ENCODE assay signal across 8 cellular contexts in the genomic region with DNA sequence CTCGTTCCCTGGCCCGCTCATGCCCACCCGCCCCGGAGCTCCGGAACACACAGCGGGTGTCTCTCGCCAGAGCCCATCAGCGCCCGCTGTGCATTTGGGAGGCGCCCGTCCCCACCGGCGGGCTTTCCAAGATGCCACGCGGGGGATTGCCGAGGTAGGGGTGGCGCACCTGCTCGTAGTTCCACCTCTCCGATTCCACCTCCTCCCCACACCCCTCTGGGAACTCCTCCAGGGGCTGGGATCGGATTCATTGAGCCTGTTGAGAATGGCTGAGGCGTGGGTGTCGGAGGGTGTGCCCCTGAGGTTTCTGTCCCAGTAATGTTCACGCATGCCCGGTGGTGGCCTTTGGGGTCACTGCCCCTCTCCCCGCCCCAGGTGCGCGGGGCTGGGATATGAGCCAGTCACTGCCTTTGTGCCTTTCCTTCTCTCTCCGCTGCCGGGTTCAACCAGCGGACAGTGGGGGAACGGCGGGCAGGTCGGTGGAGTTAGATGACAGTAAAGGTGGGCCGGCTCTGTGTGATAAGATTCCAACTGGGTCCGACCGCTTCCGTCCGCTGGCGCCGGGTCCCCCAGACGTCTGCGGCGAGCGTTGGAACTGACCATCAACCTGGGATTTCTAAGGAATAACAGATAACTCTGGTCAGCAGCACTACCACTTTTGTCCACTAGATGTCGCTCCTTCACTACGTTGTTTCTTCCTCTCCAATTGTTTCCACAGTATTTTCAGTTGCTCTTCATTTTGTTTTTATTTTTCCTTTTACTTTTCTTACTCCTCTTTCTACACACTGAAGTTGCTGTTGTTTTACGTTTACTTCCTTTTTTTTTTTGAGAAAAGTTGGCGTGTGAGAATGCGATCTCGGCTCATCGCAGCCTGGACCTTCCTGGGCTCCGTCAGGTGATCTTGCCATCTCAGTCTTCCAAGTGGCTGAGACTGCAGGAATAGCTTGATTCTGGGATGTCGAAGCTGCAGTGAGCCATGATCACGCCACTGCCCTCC.
DNase-seq lines count a peak whose midpoint lies in the region; ATAC-seq, FAIRE-seq and TF ChIP-seq lines count a peak whose summit lies in the region.

No MANE protein-coding gene starts in this region.

- intact Hi-C loops in pancreas (cut with DNase I): no loop called here

- peaks cover 2% of the 10 kb centered on the region for H3K27me3 Mint-ChIP-seq in glutamatergic neuron (ENCODE audit: unreplicated experiment)

- H3K27me3 ChIP-seq in SJCRH30 (peaks cover 9% of the 10 kb centered on the region; the same call in 1 of the 2 replicates), pancreas (no peaks in the 10 kb centered on the region), upper lobe of left lung (peaks cover 0 to 5% (median 0%) of the 10 kb centered on the region in 4 donors)

- TF ChIP-seq EP300 in upper lobe of left lung (IDR thresholded peaks at IDR 0.05): no peak

- peak; percentile 51 for FAIRE-seq in pancreas (lab: Jason Lieb, UNC)

- WGBS in pancreas, 2 donors: 3 to 4% methylated on average over 54 of the region's 54 CpGs
- 4 to 11% methylated on average over 26 to 51 of the region's 54 CpGs for WGBS in upper lobe of left lung, 2 donors

- ATAC-seq in GM19455 (IDR thresholded peaks at IDR 0.05; ENCODE audit: unreplicated experiment) (peak; percentile 69), pancreas (peak; percentile 81 to 94 (median 92)), upper lobe of left lung (ENCODE audit: low FRiP score in 2 of 2) (peak; percentile 81 to 93)
- peak; percentile 60 to 69 for ATAC-seq in activated naive CD4-positive, alpha-beta T cell treated with anti-CD3 and anti-CD28 coated beads, Interleukin-2, amount 50 U/mL, for 72 hours

- H3K27ac ChIP-seq in SJCRH30 (no peak overlapping the region), pancreas (peak overlapping the region in 3 of 4 donors; percentile 33 to 67 (median 66)), upper lobe of left lung (peak overlapping the region in 1 of 4 donors; percentile 48)

- H3K9me3 ChIP-seq in SJCRH30 (replicated peaks) (no peaks in the 10 kb centered on the region), pancreas (no peaks in the 10 kb centered on the region), upper lobe of left lung (no peaks in the 10 kb centered on the region)

- no peak overlapping the region for H3K4me3 Mint-ChIP-seq in glutamatergic neuron (ENCODE audit: unreplicated experiment)

- TF ChIP-seq POLR2A in upper lobe of left lung (IDR thresholded peaks at IDR 0.05): no peak

- peak overlapping the region; percentile 71 to 79 for H3K27ac Mint-ChIP-seq in activated naive CD4-positive, alpha-beta T cell treated with anti-CD3 and anti-CD28 coated beads, Interleukin-2, amount 50 U/mL, for 72 hours
- H3K27ac Mint-ChIP-seq in glutamatergic neuron (ENCODE audit: unreplicated experiment): no peak overlapping the region

- no peaks in the 10 kb centered on the region for H3K36me3 Mint-ChIP-seq in activated naive CD4-positive, alpha-beta T cell treated with anti-CD3 and anti-CD28 coated beads, Interleukin-2, amount 50 U/mL, for 72 hours
- no peaks in the 10 kb centered on the region for H3K36me3 Mint-ChIP-seq in glutamatergic neuron (ENCODE audit: unreplicated experiment)

- TF ChIP-seq CTCF in glutamatergic neuron (IDR thresholded peaks at IDR 0.05; ENCODE audit: partially characterized antibody, unreplicated experiment) (peak; percentile 94), pancreas (IDR thresholded peaks at IDR 0.05) (peak; percentile 99), upper lobe of left lung (IDR thresholded peaks at IDR 0.05) (peak; percentile 91 to 97 (median 94))

- peak; percentile 57 for DNase-seq in COLO668 (lab: John Stamatoyannopoulos, UW; ENCODE audit: unreplicated experiment)
- DNase-seq in HuH-7.5 (ENCODE audit: low spot score): peak; percentile 51
- DNase-seq in SJCRH30: peak; percentile 50 to 82
- peak; percentile 55 to 68 for DNase-seq in activated naive CD4-positive, alpha-beta T cell treated with anti-CD3 and anti-CD28 coated beads, Interleukin-2, amount 50 U/mL, for 72 hours (ENCODE audit: low spot score in 2 of 2)
- peak; percentile 54 for DNase-seq in glutamatergic neuron
- DNase-seq in pancreas: peak; percentile 59 to 82 (median 76)
- DNase-seq in upper lobe of left lung: peak; percentile 60 to 88

- H3K4me1 ChIP-seq in SJCRH30 (no peaks in the 10 kb centered on the region), pancreas (no peaks in the 10 kb centered on the region), upper lobe of left lung (peaks cover 0 to 11% (median 2%) of the 10 kb centered on the region in 4 donors)

- H3K36me3 ChIP-seq in SJCRH30 (no peaks in the 10 kb centered on the region), pancreas (no peaks in the 10 kb centered on the region), upper lobe of left lung (no peaks in the 10 kb centered on the region)

- H3K4me3 ChIP-seq in SJCRH30 (no peak overlapping the region), pancreas (peak overlapping the region; percentile 23 to 64 (median 41)), upper lobe of left lung (peak overlapping the region in 3 of 4 donors; percentile 43 to 48 (median 45))

- H3K9me3 Mint-ChIP-seq in activated naive CD4-positive, alpha-beta T cell treated with anti-CD3 and anti-CD28 coated beads, Interleukin-2, amount 50 U/mL, for 72 hours: no peaks in the 10 kb centered on the region
- peaks cover 14% of the 10 kb centered on the region for H3K9me3 Mint-ChIP-seq in glutamatergic neuron (ENCODE audit: unreplicated experiment)

- no peaks in the 10 kb centered on the region for H3K4me1 Mint-ChIP-seq in glutamatergic neuron (ENCODE audit: low read depth, unreplicated experiment)
